9 cellular contexts compared by ENCODE assay signal in the genomic region with DNA sequence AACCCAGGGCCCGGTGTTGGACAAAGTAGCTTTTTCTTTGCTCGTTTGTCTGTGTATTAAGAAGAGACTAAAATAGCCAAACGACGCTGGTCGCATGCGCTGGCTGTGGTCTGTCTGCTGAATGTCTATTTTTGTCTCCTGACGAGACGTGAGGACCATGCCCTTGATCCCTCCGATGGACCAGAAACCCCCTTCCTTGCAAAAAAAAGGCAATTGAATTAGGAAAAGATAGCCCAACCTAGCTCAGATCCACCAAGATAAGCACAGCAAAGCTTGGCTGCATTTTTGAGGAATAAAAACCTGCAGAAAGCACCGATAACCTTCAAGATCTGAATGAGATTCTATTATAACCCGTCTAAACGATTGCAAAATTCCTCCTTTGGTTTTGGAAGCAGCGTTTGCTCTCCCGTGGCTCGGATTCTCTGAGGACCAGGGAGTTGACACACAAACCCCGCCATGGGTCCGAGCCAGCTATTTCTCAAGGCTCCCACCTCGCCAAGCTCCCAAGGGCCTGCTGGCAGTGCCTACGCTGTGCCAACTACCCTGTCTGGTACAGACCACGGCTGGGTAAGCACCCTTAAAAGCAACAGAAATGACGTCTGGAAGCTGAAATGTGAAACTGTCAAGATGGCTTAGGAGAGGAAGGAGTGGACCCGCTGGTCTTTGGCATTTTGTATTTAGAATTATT. TPM values are rescaled to one million over a fixed set of nuclear protein-coding genes. Genes with fewer than 3 reads are reported as not detected.
DNase-seq lines count a peak whose midpoint lies in the region; ATAC-seq and TF ChIP-seq lines count a peak whose summit lies in the region.
"Had no signal": no experiment of that assay in that cellular context is flagged by ENCODE, and none has a peak within 500 bp of the region (broad histone marks: within the 10 kb centered on the region; RNA-seq: fewer than 3 reads in every experiment).

No MANE protein-coding gene starts in this region.

- DNase-seq in MG63 (peak; percentile 57), activated B cell treated with CpG ODN at 0.5 μM for 24 hours (no peak), hepatic stellate cell (ENCODE audit: low spot score) (peak; percentile 65), AML-193 (lab: John Stamatoyannopoulos, UW) (no peak), NCI-H345 treated with DMSO at 0.1 percent for 48 hours (lab: John Stamatoyannopoulos, UW; ENCODE audit: unreplicated experiment) (no peak)
- DNase-seq in stimulated activated naive B cell treated with anti-CD40 and anti-IgM and Interleukin-4, amounts not matched to agents 10 μg/mL and 1 μg/mL and 100 μg/mL, for 72 hours = no peak
- no peak for DNase-seq in activated naive CD4-positive, alpha-beta T cell treated with anti-CD3 and anti-CD28 coated beads, Interleukin-2, amount 10 ng/mL, durations not matched to agents 7 days and 5 days
- DNase-seq: Peyer's patch had no signal

- no peak overlapping the region for H3K27ac Mint-ChIP-seq in activated B cell treated with CpG ODN at 0.5 μM for 24 hours
- no peak overlapping the region for H3K27ac Mint-ChIP-seq in stimulated activated naive B cell treated with anti-CD40 and anti-IgM and Interleukin-4, amounts not matched to agents 10 μg/mL and 1 μg/mL and 100 μg/mL, for 72 hours
- no peak overlapping the region for H3K27ac Mint-ChIP-seq in activated naive CD4-positive, alpha-beta T cell treated with anti-CD3 and anti-CD28 coated beads, Interleukin-2, amount 10 ng/mL, durations not matched to agents 7 days and 5 days

- CTCF ChIA-PET in activated B cell treated with CpG ODN at 0.5 μM for 24 hours (lab: Charles Lee) = no interaction called here
- CTCF ChIA-PET in activated naive CD4-positive, alpha-beta T cell treated with anti-CD3 and anti-CD28 coated beads, Interleukin-2, amount 10 ng/mL, durations not matched to agents 7 days and 5 days (lab: Charles Lee) = no interaction called here

- peak overlapping the region; percentile 4 for H3K4me3 Mint-ChIP-seq in activated B cell treated with CpG ODN at 0.5 μM for 24 hours
- no peak overlapping the region for H3K4me3 Mint-ChIP-seq in stimulated activated naive B cell treated with anti-CD40 and anti-IgM and Interleukin-4, amounts not matched to agents 10 μg/mL and 1 μg/mL and 100 μg/mL, for 72 hours
- H3K4me3 Mint-ChIP-seq in activated naive CD4-positive, alpha-beta T cell treated with anti-CD3 and anti-CD28 coated beads, Interleukin-2, amount 10 ng/mL, durations not matched to agents 7 days and 5 days = no peak overlapping the region

- peaks cover 21% of the 10 kb centered on the region for H3K4me1 Mint-ChIP-seq in activated B cell treated with CpG ODN at 0.5 μM for 24 hours
- peaks cover 18 to 28% of the 10 kb centered on the region in 2 donors for H3K4me1 Mint-ChIP-seq in stimulated activated naive B cell treated with anti-CD40 and anti-IgM and Interleukin-4, amounts not matched to agents 10 μg/mL and 1 μg/mL and 100 μg/mL, for 72 hours
- peaks cover under 1% of the 10 kb centered on the region for H3K4me1 Mint-ChIP-seq in activated naive CD4-positive, alpha-beta T cell treated with anti-CD3 and anti-CD28 coated beads, Interleukin-2, amount 10 ng/mL, durations not matched to agents 7 days and 5 days

- no peaks in the 10 kb centered on the region for H3K27me3 ChIP-seq in MG63
- H3K27me3 ChIP-seq: Peyer's patch had no signal

- intact Hi-C loops in activated B cell treated with CpG ODN at 0.5 μM for 24 hours (cut with micrococcal nuclease) = no loop called here

- no peaks in the 10 kb centered on the region for H3K36me3 Mint-ChIP-seq in activated B cell treated with CpG ODN at 0.5 μM for 24 hours (ENCODE audit: low read depth)
- no peaks in the 10 kb centered on the region for H3K36me3 Mint-ChIP-seq in stimulated activated naive B cell treated with anti-CD40 and anti-IgM and Interleukin-4, amounts not matched to agents 10 μg/mL and 1 μg/mL and 100 μg/mL, for 72 hours
- no peaks in the 10 kb centered on the region for H3K36me3 Mint-ChIP-seq in activated naive CD4-positive, alpha-beta T cell treated with anti-CD3 and anti-CD28 coated beads, Interleukin-2, amount 10 ng/mL, durations not matched to agents 7 days and 5 days

- no peaks in the 10 kb centered on the region for H3K27me3 Mint-ChIP-seq in activated B cell treated with CpG ODN at 0.5 μM for 24 hours
- no peaks in the 10 kb centered on the region for H3K27me3 Mint-ChIP-seq in stimulated activated naive B cell treated with anti-CD40 and anti-IgM and Interleukin-4, amounts not matched to agents 10 μg/mL and 1 μg/mL and 100 μg/mL, for 72 hours
- peaks cover 41% of the 10 kb centered on the region for H3K27me3 Mint-ChIP-seq in activated naive CD4-positive, alpha-beta T cell treated with anti-CD3 and anti-CD28 coated beads, Interleukin-2, amount 10 ng/mL, durations not matched to agents 7 days and 5 days

- ATAC-seq in activated B cell treated with CpG ODN at 0.5 μM for 24 hours (ENCODE audit: low read depth) = no peak
- peak; percentile 25 to 63 for ATAC-seq in stimulated activated naive B cell treated with anti-CD40 and anti-IgM and Interleukin-4, amounts not matched to agents 10 μg/mL and 1 μg/mL and 100 μg/mL, for 72 hours (replicated peaks)
- no peak for ATAC-seq in GM21576 (IDR thresholded peaks at IDR 0.05; ENCODE audit: unreplicated experiment)

- no peak overlapping the region for H3K4me3 ChIP-seq in MG63
- H3K4me3 ChIP-seq: Peyer's patch had no signal

- no peaks in the 10 kb centered on the region for H3K9me3 Mint-ChIP-seq in activated B cell treated with CpG ODN at 0.5 μM for 24 hours
- H3K9me3 Mint-ChIP-seq in stimulated activated naive B cell treated with anti-CD40 and anti-IgM and Interleukin-4, amounts not matched to agents 10 μg/mL and 1 μg/mL and 100 μg/mL, for 72 hours = no peaks in the 10 kb centered on the region
- H3K9me3 Mint-ChIP-seq in activated naive CD4-positive, alpha-beta T cell treated with anti-CD3 and anti-CD28 coated beads, Interleukin-2, amount 10 ng/mL, durations not matched to agents 7 days and 5 days = no peaks in the 10 kb centered on the region

- no peaks in the 10 kb centered on the region for H3K9me3 ChIP-seq in MG63
- H3K9me3 ChIP-seq: Peyer's patch had no signal

- no peaks in the 10 kb centered on the region for H3K36me3 ChIP-seq in MG63
- H3K36me3 ChIP-seq: Peyer's patch had no signal

- POLR2A ChIA-PET in activated B cell treated with CpG ODN at 0.5 μM for 24 hours (lab: Charles Lee) = no interaction called here

- TF ChIP-seq CTCF in activated B cell treated with CpG ODN at 0.5 μM for 24 hours (IDR thresholded peaks at IDR 0.05) = no peak

RNA-seq across cellular contexts. Expression of a gene that starts 17.7 kb away (rescaled TPM):
- total RNA-seq in MG63 (2014; rRNA removed; shearing (Covaris generic); ENCODE audit: low replicate concordance) = 15.8 and 29.8 TPM in 2 replicates
- total RNA-seq in activated B cell treated with CpG ODN at 0.5 μM for 24 hours = 20.7 and 25.4 TPM in 2 replicates

RNA-seq across cellular contexts. Expression of a gene that starts 55.3 kb away (rescaled TPM):
- 8.6 and 18.2 TPM in 2 replicates for total RNA-seq in MG63 (2014; rRNA removed; shearing (Covaris generic); ENCODE audit: low replicate concordance)
- total RNA-seq in activated B cell treated with CpG ODN at 0.5 μM for 24 hours = 7.5 and 7.7 TPM in 2 replicates

RNA-seq across cellular contexts. Expression of a gene that starts 58.7 kb away (rescaled TPM):
- total RNA-seq in MG63 (2014; rRNA removed; shearing (Covaris generic); ENCODE audit: low replicate concordance) = 43.2 and 59.7 TPM in 2 replicates
- 29.6 and 31.7 TPM in 2 replicates for total RNA-seq in activated B cell treated with CpG ODN at 0.5 μM for 24 hours

Comparison
In these comparisons a context has a peak if more than half of its experiments do, and no peak if none do; other contexts are left out.
1. DNase-seq: peak in MG63 (single experiment) and hepatic stellate cell (single experiment); none in activated B cell treated with CpG ODN at 0.5 μM for 24 hours (single experiment), stimulated activated naive B cell treated with anti-CD40 and anti-IgM and Interleukin-4, amounts not matched to agents 10 μg/mL and 1 μg/mL and 100 μg/mL, for 72 hours (single experiment), AML-193 (0 of 2), activated naive CD4-positive, alpha-beta T cell treated with anti-CD3 and anti-CD28 coated beads, Interleukin-2, amount 10 ng/mL, durations not matched to agents 7 days and 5 days (single experiment) and NCI-H345 treated with DMSO at 0.1 percent for 48 hours (single experiment).
2. ATAC-seq: peak in stimulated activated naive B cell treated with anti-CD40 and anti-IgM and Interleukin-4, amounts not matched to agents 10 μg/mL and 1 μg/mL and 100 μg/mL, for 72 hours (2 of 2); none in activated B cell treated with CpG ODN at 0.5 μM for 24 hours (single experiment) and GM21576 (single experiment).